Comparison of ENCODE assay signal across 8 cellular contexts in genomic region chr4:48906283-48907173, GRCh38. TPM values are rescaled to one million over a fixed set of nuclear protein-coding genes. Genes with fewer than 3 reads are reported as not detected.
DNase-seq lines count a peak whose midpoint lies in the region; ATAC-seq and TF ChIP-seq lines count a peak whose summit lies in the region.

A gene with protein sequence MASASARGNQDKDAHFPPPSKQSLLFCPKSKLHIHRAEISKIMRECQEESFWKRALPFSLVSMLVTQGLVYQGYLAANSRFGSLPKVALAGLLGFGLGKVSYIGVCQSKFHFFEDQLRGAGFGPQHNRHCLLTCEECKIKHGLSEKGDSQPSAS (minus strand): TSS chr4:48906774. CDS start chr4:48904549, 2,225 bp downstream.

- H2AK5ac ChIP-seq in IMR-90 (ENCODE audit: low read depth, low read length), result peak within 1 kb of the TSS; percentile 47; the same call in 1 of the 2 replicates

- no peaks in the 10 kb centered on the region for H3K9me2 ChIP-seq in OCI-LY7 (ENCODE audit: insufficient read depth, low read length)

- dilution Hi-C loops in IMR-90 (cut with HindIII; ENCODE audit: low sequenced_read_pairs, unreplicated experiment), result no loop called here

- H3K9me3 ChIP-seq in IMR-90 (ENCODE audit: control insufficient read depth, insufficient read depth, low read length), result no peaks in the 10 kb centered on the region
- no peaks in the 10 kb centered on the region for H3K9me3 ChIP-seq in OCI-LY7 (ENCODE audit: low read length)

- no peak for TF ChIP-seq CTCF in IMR-90 (conservative IDR thresholded peaks at IDR 0.05; ENCODE audit: low read depth, low read length)
- TF ChIP-seq CTCF in OCI-LY7 (conservative IDR thresholded peaks at IDR 0.05; ENCODE audit: low read length), result peak; percentile 69

- intact Hi-C loops in IMR-90 (cut with micrococcal nuclease), result loop anchor here (5.0 kb wide), 1 partner anchor 56 kb away; no protein-coding TSS in a partner anchor
- intact Hi-C loops in OCI-LY7 (cut with micrococcal nuclease; ENCODE audit: unreplicated experiment), result loop anchor here (1.0 to 2.0 kb wide), 2 partner anchors 126 to 328 kb away; partner anchors contain the start of gene FRYL
- intact Hi-C loops in posterior cingulate gyrus (cut with DNase I), result no loop called here

- H3K79me1 ChIP-seq in IMR-90 (ENCODE audit: low read depth in 1 of 2, low read length in 2 of 2), result peaks cover 0 to 7% of the 10 kb centered on the region in 2 experiments; a peak in 2 of 4 replicates

- no peaks in the 10 kb centered on the region for H3K27me3 ChIP-seq in IMR-90 (ENCODE audit: control insufficient read depth, insufficient read depth, low read length)

- no peak for TF ChIP-seq RAD21 in IMR-90 (IDR thresholded peaks at IDR 0.05; ENCODE audit: low read length)

- H3K56ac ChIP-seq in IMR-90 (ENCODE audit: extremely low read depth, insufficient read depth, low read length), result no peak within 1 kb of the TSS

- 0 out of 2 replicates have a peak within 1 kb of the TSS, but pooled peaks have one; percentile 21 for H4K91ac ChIP-seq in IMR-90 (ENCODE audit: insufficient read depth, low read depth, low read length)

- 34% methylated on average over 21 of the region's 62 CpGs; no CpG with 5 or more reads in 1 of the 2 experiments for WGBS in IMR-90 (ENCODE audit: extremely low coverage in 2 of 2, insufficient read length in 1 of 2), 2 experiments

- no peak for TF ChIP-seq POLR2A in IMR-90 (IDR thresholded peaks at IDR 0.05; ENCODE audit: low read depth, low read length)

- DNase-seq in DMS153 treated with DMSO at 0.1 percent for 48 hours (lab: John Stamatoyannopoulos, UW; ENCODE audit: unreplicated experiment) (peak; percentile 45), IMR-90 (no peak), OCI-LY7 (ENCODE audit: low spot score) (peak; percentile 92), germinal center (ENCODE audit: low spot score) (peak; percentile 91), posterior cingulate gyrus (peak in 8 of 10 donors; percentile 28 to 95 (median 56)), ureter (ENCODE audit: low spot score) (peak; percentile 80)
- DNase-seq in activated T-helper 9 cell treated with anti-CD3 and anti-CD28 coated beads, Interleukin-2, amount 50 U/mL, for 16 hours (ENCODE audit: low read depth), result peak; percentile 65

- no peak within 1 kb of the TSS; the same call in 1 of the 2 replicates for H3K27ac ChIP-seq in IMR-90 (ENCODE audit: insufficient read depth, low read length)
- H3K27ac ChIP-seq in OCI-LY7 (ENCODE audit: low read depth, low read length, poor library complexity, severe bottlenecking), result peak within 1 kb of the TSS; percentile 36

- H2BK20ac ChIP-seq in IMR-90 (ENCODE audit: low read depth, low read length), result no peak within 1 kb of the TSS; the same call in 1 of the 2 replicates

- H4K20me1 ChIP-seq in IMR-90 (ENCODE audit: insufficient read depth, low read length), result no peaks in the 10 kb centered on the region
- H4K20me1 ChIP-seq in OCI-LY7 (ENCODE audit: insufficient read depth, low read length), result no peaks in the 10 kb centered on the region

- H3K4me2 ChIP-seq in IMR-90 (ENCODE audit: low read depth, low read length), result peak within 1 kb of the TSS; percentile 57
- H3K4me2 ChIP-seq in OCI-LY7 (ENCODE audit: low read length), result peak within 1 kb of the TSS; percentile 78

- H3K79me2 ChIP-seq in OCI-LY7 (ENCODE audit: insufficient read depth, low read depth, low read length), result peaks cover 22% of the 10 kb centered on the region

- no peak within 1 kb of the TSS for H2BK5ac ChIP-seq in IMR-90 (ENCODE audit: low read depth, low read length, poor library complexity, severe bottlenecking)

- BruUV-seq in IMR-90 (replicated peaks; lab: Mats Ljungman, UMichigan) (no TSS peak), OCI-LY7 (replicated peaks; lab: Mats Ljungman, UMichigan) (no TSS peak)

- peaks cover 10% of the 10 kb centered on the region for H3K9me1 ChIP-seq in IMR-90 (ENCODE audit: insufficient read depth, low read length)

- peak within 1 kb of the TSS; percentile 84 for H2AK9ac ChIP-seq in IMR-90 (replicated peaks; ENCODE audit: low read depth, low read length, poor library complexity)

- H4K5ac ChIP-seq in IMR-90 (ENCODE audit: low read depth, low read length), result peak within 1 kb of the TSS; percentile 16; the same call in 1 of the 2 replicates

- H2AFZ ChIP-seq in IMR-90 (replicated peaks; ENCODE audit: low read length, poor library complexity) (peak within 1 kb of the TSS; percentile 93), OCI-LY7 (ENCODE audit: low read length) (peak within 1 kb of the TSS; percentile 97)

- peak within 1 kb of the TSS; percentile 65 to 75; a peak in 3 of 4 replicates for H4K8ac ChIP-seq in IMR-90 (ENCODE audit: low read depth in 2 of 2, low read length in 2 of 2)

- no peak within 1 kb of the TSS for H2BK15ac ChIP-seq in IMR-90 (ENCODE audit: low read depth, low read length)

- ATAC-seq in GM21447 (IDR thresholded peaks at IDR 0.05; ENCODE audit: unreplicated experiment) (peak; percentile 98), IMR-90 (ENCODE audit: low read depth) (peak; percentile 5; the same call in 1 of the 2 replicates)

- H3K4me3 ChIP-seq in IMR-90 (ENCODE audit: insufficient read depth, low read depth, low read length), result peak within 1 kb of the TSS; percentile 32
- peak within 1 kb of the TSS; percentile 88 for H3K4me3 ChIP-seq in OCI-LY7 (ENCODE audit: low read depth, low read length, poor library complexity, severe bottlenecking)

- no peaks in the 10 kb centered on the region for H3K36me3 ChIP-seq in IMR-90 (ENCODE audit: control insufficient read depth, insufficient read depth, low read length)
- H3K36me3 ChIP-seq in OCI-LY7 (ENCODE audit: insufficient read depth, low read length), result peaks cover 29% of the 10 kb centered on the region

- CTCF ChIA-PET in IMR-90 (lab: Yijun Ruan, JAX), result no interaction called here
- CTCF ChIA-PET in OCI-LY7 (lab: Charles Lee; ENCODE audit: unreplicated experiment), result no interaction called here

- peak within 1 kb of the TSS; percentile 14; the same call in 1 of the 2 replicates for H2BK120ac ChIP-seq in IMR-90 (ENCODE audit: low read depth, low read length)

- no peak within 1 kb of the TSS for H3K23ac ChIP-seq in IMR-90 (ENCODE audit: low read depth, low read length)

- H3K9ac ChIP-seq in IMR-90 (ENCODE audit: low read depth, low read length), result no peak within 1 kb of the TSS; the same call in 1 of the 2 replicates

- in situ Hi-C loops in IMR-90 (cut with MboI; ENCODE audit: low sequenced_read_pairs), result no loop called here

- POLR2A ChIA-PET in IMR-90 (lab: Charles Lee; ENCODE audit: unreplicated experiment) (no interaction called here), OCI-LY7 (lab: Charles Lee) (interaction anchor here (0.6 to 1.9 kb wide), 3 partner anchors 8 to 314 kb away, joined by 3 to 4 read pairs (median 3); no protein-coding TSS in a partner anchor)

- H3K4me1 ChIP-seq in IMR-90 (ENCODE audit: control insufficient read depth, insufficient read depth, low read length) (peaks cover 1% of the 10 kb centered on the region; the same call in 1 of the 2 replicates), OCI-LY7 (ENCODE audit: insufficient read depth, low read length, poor library complexity, severe bottlenecking) (peaks cover 28% of the 10 kb centered on the region)

- peak within 1 kb of the TSS; percentile 35; the same call in 1 of the 2 replicates for H3K14ac ChIP-seq in IMR-90 (replicated peaks; ENCODE audit: low read depth, low read length)

- H3K18ac ChIP-seq in IMR-90 (ENCODE audit: low read depth, low read length), result no peak within 1 kb of the TSS

- H3K4ac ChIP-seq in IMR-90 (ENCODE audit: low read depth, low read length), result peak within 1 kb of the TSS; percentile 56; the same call in 1 of the 2 replicates

TF ChIP-seq in IMR-90, 13 proteins besides CTCF, POLR2A, EP300 and RAD21:
- TF ChIP-seq, protein P1, sequence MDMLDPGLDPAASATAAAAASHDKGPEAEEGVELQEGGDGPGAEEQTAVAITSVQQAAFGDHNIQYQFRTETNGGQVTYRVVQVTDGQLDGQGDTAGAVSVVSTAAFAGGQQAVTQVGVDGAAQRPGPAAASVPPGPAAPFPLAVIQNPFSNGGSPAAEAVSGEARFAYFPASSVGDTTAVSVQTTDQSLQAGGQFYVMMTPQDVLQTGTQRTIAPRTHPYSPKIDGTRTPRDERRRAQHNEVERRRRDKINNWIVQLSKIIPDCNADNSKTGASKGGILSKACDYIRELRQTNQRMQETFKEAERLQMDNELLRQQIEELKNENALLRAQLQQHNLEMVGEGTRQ (IDR thresholded peaks at IDR 0.05; ENCODE audit: low read depth, low read length), result no peak
- no peak for TF ChIP-seq MAFK (IDR thresholded peaks at IDR 0.05; ENCODE audit: low read depth, low read length)
- no peak for TF ChIP-seq CEBPB (IDR thresholded peaks at IDR 0.05; ENCODE audit: low read depth, low read length)
- TF ChIP-seq RCOR1 (IDR thresholded peaks at IDR 0.05; ENCODE audit: insufficient replicate concordance, low read length), result no peak
- no peak for TF ChIP-seq SMC3 (IDR thresholded peaks at IDR 0.05; ENCODE audit: low read depth, low read length)
- TF ChIP-seq RFX5 (IDR thresholded peaks at IDR 0.05; ENCODE audit: low read depth, low read length), result no peak
- no peak for TF ChIP-seq FOS (IDR thresholded peaks at IDR 0.05; ENCODE audit: low read depth, low read length)
- TF ChIP-seq CHD1 (IDR thresholded peaks at IDR 0.05; ENCODE audit: low read depth, low read length), result no peak
- TF ChIP-seq, protein P2, sequence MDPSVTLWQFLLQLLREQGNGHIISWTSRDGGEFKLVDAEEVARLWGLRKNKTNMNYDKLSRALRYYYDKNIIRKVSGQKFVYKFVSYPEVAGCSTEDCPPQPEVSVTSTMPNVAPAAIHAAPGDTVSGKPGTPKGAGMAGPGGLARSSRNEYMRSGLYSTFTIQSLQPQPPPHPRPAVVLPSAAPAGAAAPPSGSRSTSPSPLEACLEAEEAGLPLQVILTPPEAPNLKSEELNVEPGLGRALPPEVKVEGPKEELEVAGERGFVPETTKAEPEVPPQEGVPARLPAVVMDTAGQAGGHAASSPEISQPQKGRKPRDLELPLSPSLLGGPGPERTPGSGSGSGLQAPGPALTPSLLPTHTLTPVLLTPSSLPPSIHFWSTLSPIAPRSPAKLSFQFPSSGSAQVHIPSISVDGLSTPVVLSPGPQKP (IDR thresholded peaks at IDR 0.05; ENCODE audit: borderline replicate concordance, low read depth, low read length), result no peak
- no peak for TF ChIP-seq MXI1 (IDR thresholded peaks at IDR 0.05; ENCODE audit: borderline replicate concordance, low read depth, low read length)
- TF ChIP-seq MAZ (IDR thresholded peaks at IDR 0.05; ENCODE audit: borderline replicate concordance, low read depth, low read length), result no peak
- TF ChIP-seq NFE2L2 (IDR thresholded peaks at IDR 0.05; ENCODE audit: low read depth, low read length), result no peak
- TF ChIP-seq BHLHE40 (IDR thresholded peaks at IDR 0.05; ENCODE audit: low read depth, low read length), result no peak
TF ChIP-seq in IMR-90: peak in this region for 0.

RNA-seq across cellular contexts. Expression of the gene that starts here (rescaled TPM):
- 16.5 and 19.2 TPM in 2 replicates for total RNA-seq in IMR-90 (2012; rRNA removed)
- 21.4 and 26.3 TPM in 2 replicates for polyA plus RNA-seq in IMR-90 (2012; rRNA removed)
- 9.9 and 22.8 TPM in 2 replicates for polyA plus RNA-seq in IMR-90 (2012; cell fraction: cytosol; rRNA removed)
- 3.4 and 11.8 TPM in 2 replicates for polyA plus RNA-seq in IMR-90 (2012; cell fraction: nucleus; rRNA removed; ENCODE audit: low replicate concordance)
- total RNA-seq in OCI-LY7 (2014; rRNA removed; shearing (Covaris generic)), result 102 and 125 TPM in 2 replicates
- 65.9 and 76.1 TPM in 2 replicates for total RNA-seq in OCI-LY7 (2022)
- 48.6 TPM for total RNA-seq in ureter
